In the genomic region with DNA sequence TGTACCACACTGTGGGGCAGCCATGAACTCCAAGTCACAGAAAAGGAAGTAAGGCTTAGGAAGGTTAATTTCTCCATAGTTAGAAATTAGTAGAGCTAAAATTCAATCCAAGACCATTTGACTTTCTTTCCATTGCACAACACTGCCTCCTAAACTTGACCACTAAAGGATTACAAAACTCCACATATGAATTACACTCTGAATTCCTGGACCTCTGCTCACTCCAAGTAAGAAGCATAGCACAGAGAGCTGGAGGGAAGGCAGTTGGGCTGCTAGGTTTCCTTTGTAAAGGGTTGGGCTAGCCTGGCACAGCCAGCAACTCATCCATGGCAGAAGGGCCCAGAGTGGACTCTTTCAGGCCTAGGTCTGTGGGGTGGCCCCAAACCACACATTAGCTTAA, we compare ENCODE assay signal across 14 cellular contexts.
DNase-seq lines count a peak whose midpoint lies in the region; TF ChIP-seq lines count a peak whose summit lies in the region.
"Had no signal": no experiment of that assay in that cellular context is flagged by ENCODE, and none has a peak within 500 bp of the region (broad histone marks: within the 10 kb centered on the region; RNA-seq: fewer than 3 reads in every experiment).

No MANE protein-coding gene starts in this region.

- no peak overlapping the region for H3K4me3 Mint-ChIP-seq in H9
- H3K4me3 Mint-ChIP-seq: memory B cell; stimulated activated naive B cell treated with anti-CD40 and anti-IgM and Interleukin-4, amounts not matched to agents 10 μg/mL and 1 μg/mL and 100 μg/mL, for 72 hours had no signal

- H2BK20ac ChIP-seq in H9 (ENCODE audit: low read depth, low read length, poor library complexity, severe bottlenecking), result no peak overlapping the region

- peak overlapping the region; percentile 81 for H3K27ac ChIP-seq in SJSA1
- H3K27ac ChIP-seq in H9 (ENCODE audit: insufficient read length, low read depth, low read length), result no peak overlapping the region
- H3K27ac ChIP-seq: VCaP had no signal

- no peak overlapping the region for H2BK12ac ChIP-seq in H9 (ENCODE audit: insufficient read length, low read depth, low read length)

- peaks cover 4% of the 10 kb centered on the region; the same call in 1 of the 2 replicates for H3K36me3 ChIP-seq in SJSA1
- H3K36me3 ChIP-seq: spleen had no signal

- H3K79me1 ChIP-seq in H9 (ENCODE audit: insufficient read depth, low read depth, low read length, poor library complexity, severe bottlenecking), result no peaks in the 10 kb centered on the region

- H3K4me1 ChIP-seq in SJSA1 (replicated peaks) (peaks cover 24% of the 10 kb centered on the region), H9 (ENCODE audit: insufficient read depth, low read length) (peaks cover 3% of the 10 kb centered on the region; the same call in 1 of the 2 replicates)
- H3K4me1 ChIP-seq: spleen had no signal

- no peak overlapping the region for H2BK120ac ChIP-seq in H9 (ENCODE audit: low read depth, low read length, poor library complexity, severe bottlenecking)

- H3K4me1 Mint-ChIP-seq in H9, result peaks cover 4 to 10% of the 10 kb centered on the region in 2 experiments; a peak in 2 of 4 replicates
- H3K4me1 Mint-ChIP-seq: memory B cell; stimulated activated naive B cell treated with anti-CD40 and anti-IgM and Interleukin-4, amounts not matched to agents 10 μg/mL and 1 μg/mL and 100 μg/mL, for 72 hours had no signal

- no peaks in the 10 kb centered on the region for H3K9me3 Mint-ChIP-seq in H9
- H3K9me3 Mint-ChIP-seq: memory B cell; stimulated activated naive B cell treated with anti-CD40 and anti-IgM and Interleukin-4, amounts not matched to agents 10 μg/mL and 1 μg/mL and 100 μg/mL, for 72 hours had no signal

- no peak overlapping the region for H3K4ac ChIP-seq in H9 (ENCODE audit: low read depth, low read length)

- no peak overlapping the region for H3K14ac ChIP-seq in H9 (ENCODE audit: insufficient read depth, low read length)

- no peak overlapping the region for H3T11ph ChIP-seq in H9 (ENCODE audit: low read length)

- no peak overlapping the region for H4K5ac ChIP-seq in H9 (ENCODE audit: insufficient read length, low read depth, low read length)

- no peaks in the 10 kb centered on the region for H3K27me3 ChIP-seq in SJSA1 (replicated peaks)
- H3K27me3 ChIP-seq in H9 (ENCODE audit: insufficient read depth, low read length), result no peaks in the 10 kb centered on the region
- H3K27me3 ChIP-seq: spleen had no signal

- H3K9me3 ChIP-seq in SJSA1 (replicated peaks) (no peaks in the 10 kb centered on the region), H9 (ENCODE audit: control insufficient read depth, low read depth, low read length) (no peaks in the 10 kb centered on the region)
- H3K9me3 ChIP-seq: spleen had no signal

- no peak overlapping the region for H3K18ac ChIP-seq in H9 (ENCODE audit: insufficient read length, low read depth, low read length)

- no peak overlapping the region for H3K23ac ChIP-seq in H9 (ENCODE audit: insufficient read length, low read depth, low read length)

- H2BK15ac ChIP-seq in H9 (ENCODE audit: low read depth, low read length), result no peak overlapping the region

- no peak overlapping the region; a peak in 1 of 7 replicates for H3K27ac Mint-ChIP-seq in H9
- H3K27ac Mint-ChIP-seq: memory B cell; stimulated activated naive B cell treated with anti-CD40 and anti-IgM and Interleukin-4, amounts not matched to agents 10 μg/mL and 1 μg/mL and 100 μg/mL, for 72 hours had no signal

- H3K23me2 ChIP-seq in H9 (ENCODE audit: insufficient read length, low read depth, low read length, poor library complexity, severe bottlenecking), result no peaks in the 10 kb centered on the region

- peaks cover 4 to 8% (median 5%) of the 10 kb centered on the region in 3 experiments; a peak in 5 of 7 replicates for H3K36me3 Mint-ChIP-seq in H9 (ENCODE audit: insufficient read depth in 1 of 3, low read depth in 3 of 3)
- H3K36me3 Mint-ChIP-seq: memory B cell; stimulated activated naive B cell treated with anti-CD40 and anti-IgM and Interleukin-4, amounts not matched to agents 10 μg/mL and 1 μg/mL and 100 μg/mL, for 72 hours had no signal

- H3K4me2 ChIP-seq in H9 (ENCODE audit: insufficient read depth, insufficient read length, low read length), result no peak overlapping the region

- no peak overlapping the region for H2AFZ ChIP-seq in H9 (ENCODE audit: low read length)

- H2BK5ac ChIP-seq in H9 (ENCODE audit: insufficient read length, low read length), result no peak overlapping the region

- no peaks in the 10 kb centered on the region for H4K20me1 ChIP-seq in H9 (ENCODE audit: control insufficient read depth, insufficient read depth, insufficient read length)

- H2AK5ac ChIP-seq in H9 (ENCODE audit: insufficient read length, low read length), result no peak overlapping the region

- H3K4me3 ChIP-seq in SJSA1 (no peak overlapping the region), fibroblast of the aortic adventitia (ENCODE audit: low read depth, low read length) (no peak overlapping the region), skeletal muscle cell (ENCODE audit: low read depth, low read length) (no peak overlapping the region)
- H3K4me3 ChIP-seq: spleen had no signal

- H3K9ac ChIP-seq in H9 (ENCODE audit: extremely low read depth, insufficient read length, low read length), result no peak overlapping the region

- no peaks in the 10 kb centered on the region for H3K27me3 Mint-ChIP-seq in H9 (ENCODE audit: low read depth)
- H3K27me3 Mint-ChIP-seq: stimulated activated naive B cell treated with anti-CD40 and anti-IgM and Interleukin-4, amounts not matched to agents 10 μg/mL and 1 μg/mL and 100 μg/mL, for 72 hours had no signal

- DNase-seq in GM04504 (ENCODE audit: low read depth) (peak; percentile 86), SJSA1 (ENCODE audit: low read depth in 1 of 2, low spot score in 2 of 2) (peak in 1 of 2 experiments; percentile 29), fibroblast of the aortic adventitia (ENCODE audit: low read depth) (peak; percentile 95), skeletal muscle cell (ENCODE audit: low read depth) (peak; percentile 75), midbrain (lab: John Stamatoyannopoulos, UW) (no peak), H9 (no peak), SW480 (ENCODE audit: low spot score) (no peak)
- no peak for DNase-seq in activated effector memory CD4-positive, alpha-beta T cell treated with Interleukin-2 at 50 U/mL for 16 hours
- DNase-seq: activated naive CD4-positive, alpha-beta T cell; KBM-7; spleen; stimulated activated naive B cell treated with anti-CD40 and anti-IgM and Interleukin-4, amounts not matched to agents 10 μg/mL and 1 μg/mL and 100 μg/mL, for 72 hours had no signal

- no peak overlapping the region for H3K56ac ChIP-seq in H9 (ENCODE audit: insufficient read length, low read depth, low read length)

- H3K79me2 ChIP-seq in H9 (ENCODE audit: insufficient read depth, low read length), result no peaks in the 10 kb centered on the region

- no peak overlapping the region for H4K8ac ChIP-seq in H9 (replicated peaks; ENCODE audit: insufficient read length, low read depth, low read length)

- no peak overlapping the region for H4K91ac ChIP-seq in H9 (ENCODE audit: insufficient read length, low read depth, low read length)

- TF ChIP-seq CTCF in fibroblast of the aortic adventitia (IDR thresholded peaks at IDR 0.05; ENCODE audit: insufficient read depth, low read length) (no peak), H9 (conservative IDR thresholded peaks at IDR 0.05) (no peak)

Comparison
In these comparisons a context has a peak if more than half of its experiments do, and no peak if none do; other contexts are left out.
1. DNase-seq: peak in GM04504 (single experiment), fibroblast of the aortic adventitia (single experiment) and skeletal muscle cell (single experiment); none in activated effector memory CD4-positive, alpha-beta T cell treated with Interleukin-2 at 50 U/mL for 16 hours (single experiment), midbrain (single experiment), H9 (single experiment) and SW480 (single experiment).